In the genomic region with DNA sequence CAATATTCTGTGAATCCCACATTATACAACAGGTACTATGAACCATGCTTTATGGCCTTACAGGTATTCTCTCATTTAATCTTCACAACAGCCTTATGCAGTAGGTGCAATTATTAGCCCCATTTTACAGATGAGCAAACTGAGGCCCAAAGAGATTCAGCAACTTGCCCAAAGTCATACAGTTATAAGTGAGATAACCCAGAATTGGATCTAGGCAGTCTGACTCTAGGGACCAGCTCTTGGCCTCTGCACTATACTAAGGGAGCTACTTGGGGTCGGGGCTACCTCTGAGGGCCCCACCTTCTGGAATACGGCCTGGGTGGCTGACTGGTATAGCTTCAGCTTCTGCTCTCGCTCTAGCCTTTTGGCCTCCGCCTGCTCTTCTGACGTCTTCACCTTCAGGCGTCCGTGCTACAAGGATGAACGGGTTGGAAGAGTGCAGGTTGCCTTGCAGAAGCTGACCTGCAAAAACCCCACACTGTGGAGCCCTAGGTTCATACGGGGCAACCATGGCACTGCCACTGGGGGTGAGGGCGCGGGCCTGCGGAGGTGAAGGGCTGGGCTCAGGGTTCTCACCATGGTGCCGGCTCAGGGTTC, we compare ENCODE assay signal across 8 cellular contexts. TPM values are rescaled to one million over a fixed set of nuclear protein-coding genes. Genes with fewer than 3 reads are reported as not detected.
A peak's percentile ranks its signal among the peaks of the same experiment; 100 is the strongest.
DNase-seq lines count a peak whose midpoint lies in the region; ATAC-seq, FAIRE-seq and TF ChIP-seq lines count a peak whose summit lies in the region.

No MANE protein-coding gene starts in this region.

- 12 to 20% (median 13%) methylated on average over 8 to 13 of the region's 13 CpGs for WGBS in adrenal gland, 4 donors
- 17% methylated on average over 13 of the region's 13 CpGs for WGBS in HepG2 (ENCODE audit: low lambda C conversion rate)
- 16% methylated on average over 9 of the region's 13 CpGs; no CpG with 5 or more reads in 1 of the 2 donors for WGBS in transverse colon (ENCODE audit: low coverage in 1 of 2), 2 donors

- peak overlapping the region; percentile 97 for H3K4me2 ChIP-seq in HepG2 (ENCODE audit: low read depth, low read length)

- POLR2A ChIA-PET in A673 (lab: Charles Lee; ENCODE audit: low non-redundant PET) = interaction anchor here (0.5 to 0.9 kb wide), 2 partner anchors 8 to 159 kb away, joined by 3 to 5 read pairs; partner anchors contain the start of gene KHNYN
- POLR2A ChIA-PET in HEK293 (lab: Yijun Ruan, JAX) = interaction anchor here (0.5 to 2.9 kb wide), 32 partner anchors 9 to 218 kb away, joined by 3 to 47 read pairs (median 5); partner anchors contain the start of genes CIDEB, DCAF11, DHRS1 and EMC9
- POLR2A ChIA-PET in HepG2 (lab: Yijun Ruan, JAX) = interaction anchor here (0.6 to 16.5 kb wide), 53 partner anchors 10 to 1433 kb away, joined by 3 to 435 read pairs (median 7); partner anchors contain the start of genes AJUBA, BCL2L2, CARMIL3 and CBLN3

- TF ChIP-seq EP300 in HepG2 (IDR thresholded peaks at IDR 0.05; ENCODE audit: low read depth in 2 of 2, low read length in 2 of 2) = no peak
- no peak for TF ChIP-seq EP300 in HepG2 (CRISPR knock-in tag; IDR thresholded peaks at IDR 0.05; ENCODE audit: borderline replicate concordance)
- no peak for TF ChIP-seq EP300 in transverse colon (IDR thresholded peaks at IDR 0.05; ENCODE audit: low read depth)

- peak overlapping the region; percentile 98 for H3K9ac ChIP-seq in HepG2 (ENCODE audit: insufficient read depth, low read depth, low read length)

- ATAC-seq in HepG2 = peak; percentile 57
- no peak for ATAC-seq in GM18520 (IDR thresholded peaks at IDR 0.05; ENCODE audit: unreplicated experiment)

- H4K20me1 ChIP-seq in HepG2 (ENCODE audit: insufficient read depth, low read length) = no peaks in the 10 kb centered on the region

- no TSS peak for BruUV-seq in A673 (replicated peaks; lab: Mats Ljungman, UMichigan)
- BruUV-seq in HepG2 (replicated peaks; lab: Mats Ljungman, UMichigan) = no TSS peak

- intact Hi-C loops in A673 (cut with micrococcal nuclease; ENCODE audit: unreplicated experiment) (loop anchor here (2.0 kb wide), 1 partner anchor 28 kb away; the partner anchor contains the start of gene TINF2), adrenal gland (cut with DNase I) (no loop called here), HepG2 (cut with micrococcal nuclease; ENCODE audit: unreplicated experiment) (loop anchor here (1.0 to 2.0 kb wide), 4 partner anchors 18 to 54 kb away; partner anchors contain the start of gene MDP1), transverse colon (cut with DNase I; ENCODE audit: low total_unique reads) (no loop called here)

- in situ Hi-C loops in HepG2 (cut with HindIII; ENCODE audit: extremely low pct_ligation_motif_present, low pct_unique_long_range_greater_than_20kb) (no loop called here), transverse colon (cut with MboI; ENCODE audit: low pct_ligation_motif_present in 1 of 4, low pct_unique_long_range_greater_than_20kb in 1 of 4, low sequenced_read_pairs in 3 of 4) (no loop called here)

- H3K27me3 ChIP-seq in A673 (replicated peaks; ENCODE audit: insufficient read depth, low read depth, low read length, poor library complexity) = no peaks in the 10 kb centered on the region
- H3K27me3 ChIP-seq in adrenal gland = no peaks in the 10 kb centered on the region
- no peaks in the 10 kb centered on the region; a peak in 1 of 5 replicates for H3K27me3 ChIP-seq in HepG2 (ENCODE audit: control insufficient read depth in 1 of 2, insufficient read depth in 2 of 2, low read length in 2 of 2)
- no peaks in the 10 kb centered on the region for H3K27me3 ChIP-seq in transverse colon

- DNase-seq in A673 (ENCODE audit: low spot score) (no peak), adrenal gland (peak in 2 of 7 donors; percentile 37 to 60), HepG2 (ENCODE audit: low spot score) (no peak), transverse colon (no peak), Ammon's horn (ENCODE audit: low spot score) (no peak), NCI-H510A treated with DMSO at 0.1 percent for 48 hours (lab: John Stamatoyannopoulos, UW) (no peak)

- peak overlapping the region; percentile 84 for H3K4me3 ChIP-seq in A673 (ENCODE audit: low read depth, low read length, poor library complexity, severe bottlenecking)
- H3K4me3 ChIP-seq in HEK293 (ENCODE audit: low read depth, low read length) = peak overlapping the region; percentile 92
- H3K4me3 ChIP-seq in adrenal gland = peak overlapping the region; percentile 32 to 96 (median 82)
- peak overlapping the region; percentile 78 to 96 (median 78) for H3K4me3 ChIP-seq in HepG2 (replicated peaks in 1 of 3; ENCODE audit: insufficient read depth in 1 of 3, low read depth in 2 of 3, low read length in 3 of 3)
- peak overlapping the region; percentile 76 to 92 (median 86) for H3K4me3 ChIP-seq in transverse colon

- H3K9me3 ChIP-seq in A673 (ENCODE audit: low read depth, low read length, poor library complexity, severe bottlenecking) (no peaks in the 10 kb centered on the region), HEK293 (ENCODE audit: control insufficient read depth, insufficient read depth, low read depth, low read length) (no peaks in the 10 kb centered on the region), adrenal gland (replicated peaks in 1 of 3) (no peaks in the 10 kb centered on the region), HepG2 (ENCODE audit: low read length) (no peaks in the 10 kb centered on the region), transverse colon (no peaks in the 10 kb centered on the region)

- H3K27ac ChIP-seq in A673 (ENCODE audit: low read depth, low read length, poor library complexity, severe bottlenecking) (peak overlapping the region; percentile 98), HEK293 (ENCODE audit: extremely low read depth, low read depth, low read length) (peak overlapping the region; percentile 94), adrenal gland (peak overlapping the region; percentile 81 to 99 (median 90)), HepG2 (ENCODE audit: extremely low read length, insufficient read depth, low read length) (peak overlapping the region; percentile 92), transverse colon (peak overlapping the region; percentile 93 to 98 (median 97))

- no peak for FAIRE-seq in HepG2 (lab: Jason Lieb, UNC)

- CTCF ChIA-PET in A673 (lab: Charles Lee) = interaction anchor here (1.0 to 1.5 kb wide), 3 partner anchors 9 to 28 kb away, joined by 4 to 5 read pairs (median 4); partner anchors contain the start of gene TINF2
- CTCF ChIA-PET in HEK293 (lab: Yijun Ruan, JAX) = interaction anchor here (0.6 to 3.0 kb wide), 12 partner anchors 11 to 167 kb away, joined by 3 to 17 read pairs (median 4); partner anchors contain the start of genes CIDEB, LTB4R2, MDP1 and TINF2
- CTCF ChIA-PET in HepG2 (lab: Yijun Ruan, JAX; ENCODE audit: low intra/inter-chr PET ratio, low total read pairs) = interaction anchor here (0.6 to 2.8 kb wide), 4 partner anchors 27 to 75 kb away, joined by 3 to 33 read pairs (median 10); partner anchors contain the start of genes MDP1 and TINF2

- peaks cover 5% of the 10 kb centered on the region for H3K79me2 ChIP-seq in HepG2 (ENCODE audit: insufficient read depth, low read length)

- peak overlapping the region; percentile 11 for H2AFZ ChIP-seq in HepG2 (ENCODE audit: low read length)

- H3K4me1 ChIP-seq in A673 (ENCODE audit: insufficient read depth, low read length, poor library complexity, severe bottlenecking) (peaks cover 4% of the 10 kb centered on the region), HEK293 (ENCODE audit: control insufficient read depth, insufficient read depth, low read length) (peaks cover 3% of the 10 kb centered on the region; the same call in 1 of the 2 replicates), adrenal gland (replicated peaks in 1 of 2) (peaks cover 5 to 22% of the 10 kb centered on the region in 2 donors), HepG2 (ENCODE audit: insufficient read depth, low read length) (peaks cover 22% of the 10 kb centered on the region), transverse colon (peaks cover 0 to 15% (median 2%) of the 10 kb centered on the region in 4 donors)

- TF ChIP-seq CTCF in A673 (conservative IDR thresholded peaks at IDR 0.05; ENCODE audit: low read depth, low read length) = no peak
- no peak for TF ChIP-seq CTCF in HEK293 (tag by site-specific recombination; IDR thresholded peaks at IDR 0.05)
- no peak for TF ChIP-seq CTCF in adrenal gland (IDR thresholded peaks at IDR 0.05)
- no peak for TF ChIP-seq CTCF in HepG2 (CRISPR knock-in tag; IDR thresholded peaks at IDR 0.05)
- no peak for TF ChIP-seq CTCF in transverse colon (IDR thresholded peaks at IDR 0.05)

- no peak for TF ChIP-seq RAD21 in HepG2 (CRISPR knock-in tag; IDR thresholded peaks at IDR 0.05)

- H3K36me3 ChIP-seq in A673 (ENCODE audit: insufficient read depth, low read length, poor library complexity, severe bottlenecking) (no peaks in the 10 kb centered on the region), HEK293 (ENCODE audit: control insufficient read depth in 2 of 2, insufficient read depth in 1 of 2, low read length in 2 of 2) (peaks cover 0 to 36% of the 10 kb centered on the region in 2 experiments; a peak in 1 of 3 replicates), adrenal gland (replicated peaks in 1 of 2) (peaks cover 0 to 20% of the 10 kb centered on the region in 2 donors), HepG2 (replicated peaks in 1 of 2; ENCODE audit: control insufficient read depth in 1 of 2, insufficient read depth in 2 of 2, low read length in 2 of 2) (peaks cover 19 to 32% of the 10 kb centered on the region in 2 experiments; a peak in 4 of 5 replicates), transverse colon (peaks cover 0 to 18% (median 0%) of the 10 kb centered on the region in 4 donors)

- no peak for TF ChIP-seq POLR2A in adrenal gland (IDR thresholded peaks at IDR 0.05)
- TF ChIP-seq POLR2A in HepG2 (IDR thresholded peaks at IDR 0.05; ENCODE audit: insufficient read depth in 1 of 2, low read depth in 2 of 2, low read length in 2 of 2) = no peak
- TF ChIP-seq POLR2A in transverse colon (IDR thresholded peaks at IDR 0.05) = no peak

RNA-seq across cellular contexts. Expression of gene RABGGTA, which starts 0.8 kb away (rescaled TPM):
- 22.2 and 23.8 TPM in 2 replicates for total RNA-seq in A673 (2021)
- 10 to 100 TPM; 27.9 to 40.0 (median 32.6) TPM for total RNA-seq in adrenal gland
- 100 to 1,000 TPM in 1 of 3 donors, 10 to 100 TPM in 2; 15.7 to 124 (median 90.7) TPM for polyA plus RNA-seq in adrenal gland
- total RNA-seq in HepG2 (2016; rRNA removed; fragmentation: Illumina TruSeq; extraction: Trizol) = 31.2 and 57.9 TPM in 2 replicates
- total RNA-seq in HepG2 (2016; cell fraction: cytosol; rRNA removed; fragmentation: Illumina TruSeq; extraction: Trizol; ENCODE audit: low read depth) = 53.1 and 55.5 TPM in 2 replicates
- total RNA-seq in HepG2 (2016; cell fraction: insoluble cytoplasmic fraction; rRNA removed; fragmentation: Illumina TruSeq; extraction: Trizol) = 28.7 and 55.2 TPM in 2 replicates
- 39.6 and 50.8 TPM in 2 replicates for total RNA-seq in HepG2 (2016; cell fraction: membrane; rRNA removed; fragmentation: Illumina TruSeq; extraction: Trizol)
- total RNA-seq in HepG2 (2016; cell fraction: nucleus; rRNA removed; fragmentation: Illumina TruSeq; extraction: Trizol) = 73.3 and 76.1 TPM in 2 replicates
- 90.8 and 111 TPM in 2 replicates for polyA plus RNA-seq in HepG2 (2011; rRNA removed)
- polyA plus RNA-seq in HepG2 (2011; cell fraction: cytosol; rRNA removed) = 39.6 and 61.4 TPM in 2 replicates
- polyA plus RNA-seq in HepG2 (2011; cell fraction: nucleus; rRNA removed) = 727 and 889 TPM in 2 replicates
- 57.8 and 65.9 TPM in 2 replicates for polyA plus RNA-seq in HepG2 (2012)
- polyA plus RNA-seq in HepG2 (2016; cell fraction: cytosol; fragmentation: Illumina TruSeq; extraction: Trizol; ENCODE audit: low read depth) = 23.3 and 25.5 TPM in 2 replicates
- 26.2 and 35.5 TPM in 2 replicates for polyA plus RNA-seq in HepG2 (2016; cell fraction: insoluble cytoplasmic fraction; fragmentation: Illumina TruSeq; extraction: Trizol; ENCODE audit: low read depth)
- polyA plus RNA-seq in HepG2 (2016; cell fraction: membrane; fragmentation: Illumina TruSeq; extraction: Trizol; ENCODE audit: low read depth) = 26.4 and 35.2 TPM in 2 replicates
- 187 and 194 TPM in 2 replicates for polyA plus RNA-seq in HepG2 (2016; cell fraction: nucleus; fragmentation: Illumina TruSeq; extraction: Trizol; ENCODE audit: insufficient read depth, low read depth)
- polyA minus RNA-seq in HepG2 (2011; rRNA and poly(A)+ RNA removed; ENCODE audit: low replicate concordance) = 110 and 204 TPM in 2 replicates
- 28.8 and 31.7 TPM in 2 replicates for polyA minus RNA-seq in HepG2 (2011; cell fraction: cytosol; rRNA and poly(A)+ RNA removed)
- 149 and 154 TPM in 2 replicates for polyA minus RNA-seq in HepG2 (2011; cell fraction: nucleus; rRNA and poly(A)+ RNA removed)
- 100 to 1,000 TPM in 1 of 4 donors, 10 to 100 TPM in 3; 47.3 to 227 (median 53.0) TPM for total RNA-seq in transverse colon

RNA-seq across cellular contexts. Expression of gene TGM1, which starts 7.7 kb away (rescaled TPM):
- total RNA-seq in A673 (2021) (1.5 and 3.5 TPM in 2 replicates), adrenal gland (1 to 10 TPM in 3 of 8 donors, under 1 TPM in 4, not detected in 1; 0.28 to 1.4 (median 0.87) TPM), HepG2 (2016; rRNA removed; fragmentation: Illumina TruSeq; extraction: Trizol) (1.9 and 3.2 TPM in 2 replicates), transverse colon (10 to 100 TPM in 1 of 4 donors, 1 to 10 TPM in 2, not detected in 1; 1.4 to 96.5 (median 2.2) TPM)
- polyA plus RNA-seq in adrenal gland (1 to 10 TPM in 2 of 3 donors, under 1 TPM in 1; 0.44 to 2.7 (median 2.2) TPM), HepG2 (2011; rRNA removed) (9.5 and 10.6 TPM in 2 replicates)
- total RNA-seq in HepG2 (2016; cell fraction: cytosol; rRNA removed; fragmentation: Illumina TruSeq; extraction: Trizol; ENCODE audit: low read depth) = 2.0 and 2.8 TPM in 2 replicates
- total RNA-seq in HepG2 (2016; cell fraction: insoluble cytoplasmic fraction; rRNA removed; fragmentation: Illumina TruSeq; extraction: Trizol) = 0.86 and 4.5 TPM in 2 replicates
- 2.8 and 3.2 TPM in 2 replicates for total RNA-seq in HepG2 (2016; cell fraction: membrane; rRNA removed; fragmentation: Illumina TruSeq; extraction: Trizol)
- 5.9 and 9.4 TPM in 2 replicates for total RNA-seq in HepG2 (2016; cell fraction: nucleus; rRNA removed; fragmentation: Illumina TruSeq; extraction: Trizol)
- 2.8 and 4.4 TPM in 2 replicates for polyA plus RNA-seq in HepG2 (2011; cell fraction: cytosol; rRNA removed)
- polyA plus RNA-seq in HepG2 (2011; cell fraction: nucleus; rRNA removed) = 70.4 and 118 TPM in 2 replicates
- 5.0 and 6.8 TPM in 2 replicates for polyA plus RNA-seq in HepG2 (2012)
- polyA plus RNA-seq in HepG2 (2016; cell fraction: cytosol; fragmentation: Illumina TruSeq; extraction: Trizol; ENCODE audit: low read depth) = 1.5 and 2.0 TPM in 2 replicates
- 1.4 and 1.7 TPM in 2 replicates for polyA plus RNA-seq in HepG2 (2016; cell fraction: insoluble cytoplasmic fraction; fragmentation: Illumina TruSeq; extraction: Trizol; ENCODE audit: low read depth)
- 1.9 and 2.6 TPM in 2 replicates for polyA plus RNA-seq in HepG2 (2016; cell fraction: membrane; fragmentation: Illumina TruSeq; extraction: Trizol; ENCODE audit: low read depth)
- polyA plus RNA-seq in HepG2 (2016; cell fraction: nucleus; fragmentation: Illumina TruSeq; extraction: Trizol; ENCODE audit: insufficient read depth, low read depth) = 19.1 and 23.5 TPM in 2 replicates
- 10.5 and 15.8 TPM in 2 replicates for polyA minus RNA-seq in HepG2 (2011; rRNA and poly(A)+ RNA removed; ENCODE audit: low replicate concordance)
- 1.6 TPM in 1 of 2 replicates, not detected in the other for polyA minus RNA-seq in HepG2 (2011; cell fraction: cytosol; rRNA and poly(A)+ RNA removed)
- 19.0 and 26.3 TPM in 2 replicates for polyA minus RNA-seq in HepG2 (2011; cell fraction: nucleus; rRNA and poly(A)+ RNA removed)

RNA-seq across cellular contexts. Expression of gene TINF2, which starts 28.2 kb away (rescaled TPM):
- total RNA-seq in A673 (2021) (46.1 and 47.0 TPM in 2 replicates), adrenal gland (100 to 1,000 TPM in 5 of 8 donors, 10 to 100 TPM in 3; 76.3 to 216 (median 116) TPM), HepG2 (2016; rRNA removed; fragmentation: Illumina TruSeq; extraction: Trizol) (73.5 and 73.7 TPM in 2 replicates), transverse colon (100 to 1,000 TPM in 1 of 4 donors, 10 to 100 TPM in 3; 26.9 to 120 (median 42.2) TPM)
- polyA plus RNA-seq in adrenal gland (100 to 1,000 TPM in 2 of 3 donors, 10 to 100 TPM in 1; 57.8 to 179 (median 103) TPM), HepG2 (2011; rRNA removed) (52.0 and 59.8 TPM in 2 replicates)
- total RNA-seq in HepG2 (2016; cell fraction: cytosol; rRNA removed; fragmentation: Illumina TruSeq; extraction: Trizol; ENCODE audit: low read depth) = 13.7 and 18.4 TPM in 2 replicates
- 68.8 and 73.9 TPM in 2 replicates for total RNA-seq in HepG2 (2016; cell fraction: insoluble cytoplasmic fraction; rRNA removed; fragmentation: Illumina TruSeq; extraction: Trizol)
- total RNA-seq in HepG2 (2016; cell fraction: membrane; rRNA removed; fragmentation: Illumina TruSeq; extraction: Trizol) = 41.9 and 48.5 TPM in 2 replicates
- total RNA-seq in HepG2 (2016; cell fraction: nucleus; rRNA removed; fragmentation: Illumina TruSeq; extraction: Trizol) = 48.8 and 53.9 TPM in 2 replicates
- polyA plus RNA-seq in HepG2 (2011; cell fraction: cytosol; rRNA removed) = 32.2 and 34.7 TPM in 2 replicates
- 73.2 and 83.2 TPM in 2 replicates for polyA plus RNA-seq in HepG2 (2011; cell fraction: nucleus; rRNA removed)
- polyA plus RNA-seq in HepG2 (2012) = 36.1 and 60.0 TPM in 2 replicates
- 10.3 and 11.1 TPM in 2 replicates for polyA plus RNA-seq in HepG2 (2016; cell fraction: cytosol; fragmentation: Illumina TruSeq; extraction: Trizol; ENCODE audit: low read depth)
- polyA plus RNA-seq in HepG2 (2016; cell fraction: insoluble cytoplasmic fraction; fragmentation: Illumina TruSeq; extraction: Trizol; ENCODE audit: low read depth) = 65.8 and 69.3 TPM in 2 replicates
- polyA plus RNA-seq in HepG2 (2016; cell fraction: membrane; fragmentation: Illumina TruSeq; extraction: Trizol; ENCODE audit: low read depth) = 26.7 and 30.0 TPM in 2 replicates
- 53.3 and 55.1 TPM in 2 replicates for polyA plus RNA-seq in HepG2 (2016; cell fraction: nucleus; fragmentation: Illumina TruSeq; extraction: Trizol; ENCODE audit: insufficient read depth, low read depth)
- 36.9 and 44.7 TPM in 2 replicates for polyA minus RNA-seq in HepG2 (2011; rRNA and poly(A)+ RNA removed; ENCODE audit: low replicate concordance)
- 25.1 and 30.9 TPM in 2 replicates for polyA minus RNA-seq in HepG2 (2011; cell fraction: cytosol; rRNA and poly(A)+ RNA removed)
- polyA minus RNA-seq in HepG2 (2011; cell fraction: nucleus; rRNA and poly(A)+ RNA removed) = 82.3 and 93.4 TPM in 2 replicates

RNA-seq across cellular contexts. Expression of gene DHRS1, which starts 28.9 kb away (rescaled TPM):
- 13.3 and 14.5 TPM in 2 replicates for total RNA-seq in A673 (2021)
- total RNA-seq in adrenal gland = 10 to 100 TPM; 21.4 to 68.1 (median 36.9) TPM
- polyA plus RNA-seq in adrenal gland = 10 to 100 TPM; 19.8 to 38.7 (median 37.6) TPM
- 46.3 and 60.8 TPM in 2 replicates for total RNA-seq in HepG2 (2016; rRNA removed; fragmentation: Illumina TruSeq; extraction: Trizol)
- total RNA-seq in HepG2 (2016; cell fraction: cytosol; rRNA removed; fragmentation: Illumina TruSeq; extraction: Trizol; ENCODE audit: low read depth) = 11.6 and 11.9 TPM in 2 replicates
- 42.0 and 55.8 TPM in 2 replicates for total RNA-seq in HepG2 (2016; cell fraction: insoluble cytoplasmic fraction; rRNA removed; fragmentation: Illumina TruSeq; extraction: Trizol)
- total RNA-seq in HepG2 (2016; cell fraction: membrane; rRNA removed; fragmentation: Illumina TruSeq; extraction: Trizol) = 12.0 and 12.3 TPM in 2 replicates
- 49.1 and 52.1 TPM in 2 replicates for total RNA-seq in HepG2 (2016; cell fraction: nucleus; rRNA removed; fragmentation: Illumina TruSeq; extraction: Trizol)
- 49.8 and 52.2 TPM in 2 replicates for polyA plus RNA-seq in HepG2 (2011; rRNA removed)
- 67.8 and 85.2 TPM in 2 replicates for polyA plus RNA-seq in HepG2 (2011; cell fraction: cytosol; rRNA removed)
- 332 and 353 TPM in 2 replicates for polyA plus RNA-seq in HepG2 (2011; cell fraction: nucleus; rRNA removed)
- 61.8 and 63.4 TPM in 2 replicates for polyA plus RNA-seq in HepG2 (2012)
- 5.3 and 7.0 TPM in 2 replicates for polyA plus RNA-seq in HepG2 (2016; cell fraction: cytosol; fragmentation: Illumina TruSeq; extraction: Trizol; ENCODE audit: low read depth)
- 57.6 and 62.6 TPM in 2 replicates for polyA plus RNA-seq in HepG2 (2016; cell fraction: insoluble cytoplasmic fraction; fragmentation: Illumina TruSeq; extraction: Trizol; ENCODE audit: low read depth)
- 8.9 and 12.3 TPM in 2 replicates for polyA plus RNA-seq in HepG2 (2016; cell fraction: membrane; fragmentation: Illumina TruSeq; extraction: Trizol; ENCODE audit: low read depth)
- polyA plus RNA-seq in HepG2 (2016; cell fraction: nucleus; fragmentation: Illumina TruSeq; extraction: Trizol; ENCODE audit: insufficient read depth, low read depth) = 109 and 114 TPM in 2 replicates
- polyA minus RNA-seq in HepG2 (2011; rRNA and poly(A)+ RNA removed; ENCODE audit: low replicate concordance) = 61.8 and 172 TPM in 2 replicates
- polyA minus RNA-seq in HepG2 (2011; cell fraction: cytosol; rRNA and poly(A)+ RNA removed) = 39.8 and 45.8 TPM in 2 replicates
- polyA minus RNA-seq in HepG2 (2011; cell fraction: nucleus; rRNA and poly(A)+ RNA removed) = 57.2 and 59.4 TPM in 2 replicates
- 100 to 1,000 TPM in 1 of 4 donors, 10 to 100 TPM in 3; 84.2 to 106 (median 94.6) TPM for total RNA-seq in transverse colon

RNA-seq across cellular contexts. Expression of gene NOP9, which starts 29.0 kb away (rescaled TPM):
- 34.0 and 37.1 TPM in 2 replicates for total RNA-seq in A673 (2021)
- 10 to 100 TPM in 7 of 8 donors, 1 to 10 TPM in 1; 9.2 to 28.2 (median 19.2) TPM for total RNA-seq in adrenal gland
- 10 to 100 TPM in 2 of 3 donors, 1 to 10 TPM in 1; 9.1 to 21.1 (median 16.8) TPM for polyA plus RNA-seq in adrenal gland
- total RNA-seq in HepG2 (2016; rRNA removed; fragmentation: Illumina TruSeq; extraction: Trizol) = 61.6 and 64.5 TPM in 2 replicates
- 2.7 and 3.4 TPM in 2 replicates for total RNA-seq in HepG2 (2016; cell fraction: cytosol; rRNA removed; fragmentation: Illumina TruSeq; extraction: Trizol; ENCODE audit: low read depth)
- 58.5 and 62.7 TPM in 2 replicates for total RNA-seq in HepG2 (2016; cell fraction: insoluble cytoplasmic fraction; rRNA removed; fragmentation: Illumina TruSeq; extraction: Trizol)
- 11.3 and 12.5 TPM in 2 replicates for total RNA-seq in HepG2 (2016; cell fraction: membrane; rRNA removed; fragmentation: Illumina TruSeq; extraction: Trizol)
- 38.6 and 43.3 TPM in 2 replicates for total RNA-seq in HepG2 (2016; cell fraction: nucleus; rRNA removed; fragmentation: Illumina TruSeq; extraction: Trizol)
- polyA plus RNA-seq in HepG2 (2011; rRNA removed) = 24.5 and 33.8 TPM in 2 replicates
- polyA plus RNA-seq in HepG2 (2011; cell fraction: cytosol; rRNA removed) = 19.8 and 21.2 TPM in 2 replicates
- polyA plus RNA-seq in HepG2 (2011; cell fraction: nucleus; rRNA removed) = 82.1 and 94.5 TPM in 2 replicates
- 28.7 and 29.6 TPM in 2 replicates for polyA plus RNA-seq in HepG2 (2012)
- polyA plus RNA-seq in HepG2 (2016; cell fraction: cytosol; fragmentation: Illumina TruSeq; extraction: Trizol; ENCODE audit: low read depth) = 1.9 and 2.1 TPM in 2 replicates
- 38.5 and 40.4 TPM in 2 replicates for polyA plus RNA-seq in HepG2 (2016; cell fraction: insoluble cytoplasmic fraction; fragmentation: Illumina TruSeq; extraction: Trizol; ENCODE audit: low read depth)
- polyA plus RNA-seq in HepG2 (2016; cell fraction: membrane; fragmentation: Illumina TruSeq; extraction: Trizol; ENCODE audit: low read depth) = 3.8 and 5.1 TPM in 2 replicates
- 39.2 and 41.4 TPM in 2 replicates for polyA plus RNA-seq in HepG2 (2016; cell fraction: nucleus; fragmentation: Illumina TruSeq; extraction: Trizol; ENCODE audit: insufficient read depth, low read depth)
- polyA minus RNA-seq in HepG2 (2011; rRNA and poly(A)+ RNA removed; ENCODE audit: low replicate concordance) = 80.1 and 104 TPM in 2 replicates
- polyA minus RNA-seq in HepG2 (2011; cell fraction: cytosol; rRNA and poly(A)+ RNA removed) = 32.3 and 42.1 TPM in 2 replicates
- polyA minus RNA-seq in HepG2 (2011; cell fraction: nucleus; rRNA and poly(A)+ RNA removed) = 65.5 and 77.8 TPM in 2 replicates
- total RNA-seq in transverse colon = 10 to 100 TPM; 18.8 to 20.9 (median 19.3) TPM

Comparison
In these comparisons a context has a peak if more than half of its experiments do, and no peak if none do; other contexts are left out.
1. intact Hi-C loops: an anchor here in A673 (2.0 kb wide) and HepG2 (1.0 to 2.0 kb wide); none called in adrenal gland and transverse colon.